21 cellular contexts compared by ENCODE assay signal in genomic region chr21:42194863-42195262, GRCh38. TPM values are rescaled to one million over a fixed set of nuclear protein-coding genes. Genes with fewer than 3 reads are reported as not detected.
DNase-seq lines count a peak whose midpoint lies in the region; ATAC-seq, FAIRE-seq and TF ChIP-seq lines count a peak whose summit lies in the region.
"Had no signal": no experiment of that assay in that cellular context is flagged by ENCODE, and none has a peak within 500 bp of the region (broad histone marks: within the 10 kb centered on the region; RNA-seq: fewer than 3 reads in every experiment).

No MANE protein-coding gene starts in this region.

- no peak overlapping the region for H2AFZ ChIP-seq in astrocyte (ENCODE audit: low read depth, low read length)
- H2AFZ ChIP-seq: GM23248 had no signal

- H3K9ac ChIP-seq in BLaER1 treated with 17β-estradiol and CSF1 and Interleukin-3, amounts not matched to agents 10 nM and 100 nM = peak overlapping the region; percentile 37 to 76 (median 68); a peak in 19 of 22 replicates
- H3K9ac ChIP-seq in astrocyte (ENCODE audit: low read length) = no peak overlapping the region
- H3K9ac ChIP-seq: GM23248 had no signal

- in situ Hi-C loops in GM13976 (cut with MboI; ENCODE audit: low sequenced_read_pairs, unreplicated experiment) = no loop called here

- no peak for ATAC-seq in activated CD4-positive, CD25-positive, alpha-beta regulatory T cell treated with anti-CD3 and anti-CD28 coated beads, Interleukin-2, amount 50 U/mL, for 24 hours
- ATAC-seq in lower lobe of right lung = peak in 1 of 2 donors; percentile 2
- ATAC-seq in HG02938 (IDR thresholded peaks at IDR 0.05; ENCODE audit: unreplicated experiment) = no peak

- H3K27me3 Mint-ChIP-seq in astrocyte (ENCODE audit: low read depth, unreplicated experiment) = peaks cover 33% of the 10 kb centered on the region

- H3K4me1 Mint-ChIP-seq in astrocyte (ENCODE audit: low read depth, unreplicated experiment) = peaks cover 27% of the 10 kb centered on the region

- H3K27me3 ChIP-seq in BLaER1 treated with 17β-estradiol and CSF1 and Interleukin-3, amounts not matched to agents 10 nM and 100 nM = no peaks in the 10 kb centered on the region
- H3K27me3 ChIP-seq in astrocyte (ENCODE audit: insufficient read depth, low read length) (peaks cover 10% of the 10 kb centered on the region), lower lobe of right lung (ENCODE audit: low read depth) (no peaks in the 10 kb centered on the region)

- peak; percentile 12 for DNase-seq in activated CD4-positive, CD25-positive, alpha-beta regulatory T cell treated with anti-CD3 and anti-CD28 coated beads, Interleukin-2, amount 50 U/mL, for 72 hours
- no peak for DNase-seq in astrocyte (ENCODE audit: low read depth)
- DNase-seq in lower lobe of right lung = no peak
- DNase-seq in COLO829 (ENCODE audit: low spot score) = no peak
- DNase-seq in GM13976 (ENCODE audit: low spot score) = no peak
- DNase-seq: COR-L47, DMS79, NCI-H1417, NCI-H187, NCI-H2107, NCI-H446 treated with DMSO at 0.1 percent for 48 hours, NCI-H526 treated with DMSO at 0.1 percent for 48 hours, SHP77 had no signal

- H3K9me3 ChIP-seq in BLaER1 treated with 17β-estradiol and CSF1 and Interleukin-3, amounts not matched to agents 10 nM and 100 nM (replicated peaks in 1 of 11) = peaks cover 0 to 9% (median 0%) of the 10 kb centered on the region in 11 experiments; a peak in 7 of 22 replicates
- H3K9me3 ChIP-seq in astrocyte (ENCODE audit: insufficient read depth, low read depth, low read length) (no peaks in the 10 kb centered on the region), lower lobe of right lung (no peaks in the 10 kb centered on the region)
- H3K9me3 ChIP-seq: HAP-1 had no signal

- TF ChIP-seq CTCF in astrocyte (IDR thresholded peaks at IDR 0.05; ENCODE audit: insufficient read depth, low read depth, low read length) (no peak), lower lobe of right lung (IDR thresholded peaks at IDR 0.05) (no peak), GM13976 (IDR thresholded peaks at IDR 0.05; ENCODE audit: borderline replicate concordance, control extremely low read depth, extremely low read depth, insufficient read depth, missing control alignments) (no peak)

- peak overlapping the region; percentile 66 to 97 (median 81) for H3K27ac ChIP-seq in BLaER1 treated with 17β-estradiol and CSF1 and Interleukin-3, amounts not matched to agents 10 nM and 100 nM
- H3K27ac ChIP-seq in astrocyte (ENCODE audit: low read depth, low read length) (no peak overlapping the region), lower lobe of right lung (peak overlapping the region; percentile 18)
- H3K27ac ChIP-seq: 22Rv1, GM23248 had no signal

- H3K79me2 ChIP-seq in astrocyte (ENCODE audit: insufficient read depth, low read length) = no peaks in the 10 kb centered on the region

- H3K9me3 Mint-ChIP-seq in astrocyte (ENCODE audit: unreplicated experiment) = no peaks in the 10 kb centered on the region
- H3K9me3 Mint-ChIP-seq: IgD-negative memory B cell had no signal

- no peaks in the 10 kb centered on the region for H3K36me3 Mint-ChIP-seq in astrocyte (ENCODE audit: low read depth, unreplicated experiment)
- H3K36me3 Mint-ChIP-seq: IgD-negative memory B cell had no signal

- H3K4me3 Mint-ChIP-seq in astrocyte (ENCODE audit: unreplicated experiment) = no peak overlapping the region

- intact Hi-C loops in lower lobe of right lung (cut with DNase I) = no loop called here

- H3K4me2 ChIP-seq in BLaER1 treated with 17β-estradiol and CSF1 and Interleukin-3, amounts not matched to agents 10 nM and 100 nM = peak overlapping the region; percentile 73 to 98 (median 88)
- no peak overlapping the region for H3K4me2 ChIP-seq in astrocyte (ENCODE audit: low read length)

- no peak for FAIRE-seq in astrocyte (lab: Jason Lieb, UNC)

- H4K20me1 ChIP-seq in BLaER1 treated with 17β-estradiol and CSF1 and Interleukin-3, amounts not matched to agents 10 nM and 100 nM = no peaks in the 10 kb centered on the region
- H4K20me1 ChIP-seq in astrocyte (ENCODE audit: insufficient read depth, low read length) = no peaks in the 10 kb centered on the region

- 0 out of 20 replicates have a peak overlapping the region, but pooled peaks of 1 of the 10 experiments have one; percentile 3 for H3K4me3 ChIP-seq in BLaER1 treated with 17β-estradiol and CSF1 and Interleukin-3, amounts not matched to agents 10 nM and 100 nM
- H3K4me3 ChIP-seq in astrocyte (ENCODE audit: insufficient read depth, low read depth, low read length) (no peak overlapping the region), lower lobe of right lung (no peak overlapping the region)
- H3K4me3 ChIP-seq: GM23248, HAP-1 had no signal

- H3K4me1 ChIP-seq in BLaER1 treated with 17β-estradiol and CSF1 and Interleukin-3, amounts not matched to agents 10 nM and 100 nM = peaks cover 74 to 95% (median 85%) of the 10 kb centered on the region in 10 experiments
- H3K4me1 ChIP-seq in astrocyte (ENCODE audit: insufficient read depth, low read length) (peaks cover 7% of the 10 kb centered on the region), lower lobe of right lung (peaks cover 37% of the 10 kb centered on the region)
- H3K4me1 ChIP-seq: HAP-1 had no signal

- peak overlapping the region; percentile 93 for H3K27ac Mint-ChIP-seq in astrocyte (ENCODE audit: unreplicated experiment)
- H3K27ac Mint-ChIP-seq: IgD-negative memory B cell had no signal

- no peaks in the 10 kb centered on the region for H3K36me3 ChIP-seq in BLaER1 treated with 17β-estradiol and CSF1 and Interleukin-3, amounts not matched to agents 10 nM and 100 nM
- H3K36me3 ChIP-seq in astrocyte (ENCODE audit: insufficient read depth, low read length) = no peaks in the 10 kb centered on the region
- H3K36me3 ChIP-seq in lower lobe of right lung = no peaks in the 10 kb centered on the region
- H3K36me3 ChIP-seq: HAP-1 had no signal

RNA-seq across cellular contexts. Expression of gene ABCG1, which starts 24.1 kb away (rescaled TPM):
- total RNA-seq in astrocyte = 1.3 and 1.9 TPM in 2 replicates
- total RNA-seq in lower lobe of right lung = 74.9 TPM
- total RNA-seq: GM23248, RPMI7951 had no signal

Comparison
In these comparisons a context has a peak if more than half of its experiments do, and no peak if none do; other contexts are left out.
1. RNA of gene ABCG1, which starts 24.1 kb away (total RNA-seq): 74.9 TPM in lower lobe of right lung (single experiment); 1.3 to 1.9 TPM in astrocyte; every median in the first group is over 10 times any median in the second.